8 cellular contexts compared by ENCODE assay signal in the genomic region with DNA sequence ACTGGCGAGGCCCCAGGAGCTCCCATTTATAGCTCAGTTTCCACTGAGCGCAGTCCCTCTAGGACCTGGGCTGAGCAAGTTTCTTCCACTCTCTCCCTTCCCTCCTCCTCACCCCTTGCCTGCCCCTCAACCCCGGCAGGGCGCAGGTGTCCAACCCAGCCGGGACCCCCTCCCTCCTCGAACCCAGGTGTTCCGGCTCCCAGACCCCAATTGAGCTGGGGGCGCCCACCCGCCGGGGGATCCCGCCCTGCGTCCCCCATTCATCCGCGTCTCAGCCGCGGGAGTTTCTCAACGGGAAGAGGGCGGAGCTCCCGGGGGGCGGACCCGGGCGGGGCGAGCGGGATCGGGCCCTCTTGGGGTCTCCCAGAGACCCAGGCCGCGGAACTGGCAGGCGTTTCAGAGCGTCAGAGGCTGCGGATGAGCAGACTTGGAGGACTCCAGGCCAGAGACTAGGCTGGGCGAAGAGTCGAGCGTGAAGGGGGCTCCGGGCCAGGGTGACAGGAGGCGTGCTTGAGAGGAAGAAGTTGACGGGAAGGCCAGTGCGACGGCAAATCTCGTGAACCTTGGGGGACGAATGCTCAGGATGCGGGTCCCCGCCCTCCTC. TPM values are rescaled to one million over a fixed set of nuclear protein-coding genes. Genes with fewer than 3 reads are reported as not detected.
DNase-seq lines count a peak whose midpoint lies in the region; ATAC-seq and TF ChIP-seq lines count a peak whose summit lies in the region.

A gene (plus strand): TSS at position 366 of the 604 bp plus-strand sequence. CDS start 209 bp downstream, at position 575.

- H3K27me3 Mint-ChIP-seq in IgD-negative memory B cell, result peaks cover 57% of the 10 kb centered on the region
- H3K27me3 Mint-ChIP-seq in activated T-cell treated with anti-CD3 and anti-CD28 coated beads, Interleukin-2, amount 50 U/mL, for 24 hours, result peaks cover 82% of the 10 kb centered on the region

- peak within 1 kb of the TSS in 1 of 3 donors; percentile 87 for H3K27ac Mint-ChIP-seq in IgD-negative memory B cell
- H3K27ac Mint-ChIP-seq in activated T-cell treated with anti-CD3 and anti-CD28 coated beads, Interleukin-2, amount 50 U/mL, for 24 hours, result no peak within 1 kb of the TSS

- H3K36me3 Mint-ChIP-seq in IgD-negative memory B cell, result peaks cover 2% of the 10 kb centered on the region
- H3K36me3 Mint-ChIP-seq in activated T-cell treated with anti-CD3 and anti-CD28 coated beads, Interleukin-2, amount 50 U/mL, for 24 hours (ENCODE audit: low read depth), result no peaks in the 10 kb centered on the region

- no peaks in the 10 kb centered on the region for H3K9me3 ChIP-seq in gastrocnemius medialis

- H3K27me3 ChIP-seq in gastrocnemius medialis, result peaks cover 61 to 81% (median 64%) of the 10 kb centered on the region in 3 donors

- intact Hi-C loops in head of caudate nucleus (cut with DNase I) (no loop called here), gastrocnemius medialis (cut with DNase I; ENCODE audit: low total_unique reads) (no loop called here)

- H3K9me3 Mint-ChIP-seq in IgD-negative memory B cell, result peaks cover 0 to 3% (median 0%) of the 10 kb centered on the region in 3 donors
- no peaks in the 10 kb centered on the region for H3K9me3 Mint-ChIP-seq in activated T-cell treated with anti-CD3 and anti-CD28 coated beads, Interleukin-2, amount 50 U/mL, for 24 hours

- TF ChIP-seq POLR2A in gastrocnemius medialis (IDR thresholded peaks at IDR 0.05), result no peak

- no peak within 1 kb of the TSS for H3K27ac ChIP-seq in gastrocnemius medialis

- H3K4me1 ChIP-seq in gastrocnemius medialis, result peaks cover 0 to 3% of the 10 kb centered on the region in 2 donors

- TF ChIP-seq CTCF in AG09309 (IDR thresholded peaks at IDR 0.05; ENCODE audit: control insufficient read depth, insufficient read depth, low read depth, low read length, missing control alignments), result no peak
- no peak for TF ChIP-seq CTCF in gastrocnemius medialis (IDR thresholded peaks at IDR 0.05 in 4 of 5, conservative IDR thresholded peaks at IDR 0.05 in 1 of 5)

- H3K4me3 ChIP-seq in AG09309 (ENCODE audit: control insufficient read depth, low read depth, low read length) (peak within 1 kb of the TSS; percentile 42), gastrocnemius medialis (peak within 1 kb of the TSS; percentile 28 to 54 (median 47))

- DNase-seq in AG09309 (ENCODE audit: low read depth), result no peak
- peak; percentile 72 for DNase-seq in activated T-cell treated with anti-CD3 and anti-CD28 coated beads, Interleukin-2, amount 50 U/mL, for 24 hours
- peak in 26 of 42 donors; percentile 24 to 68 (median 47) for DNase-seq in head of caudate nucleus
- DNase-seq in gastrocnemius medialis, result no peak
- no peak for DNase-seq in HuH-7.5 (ENCODE audit: low spot score)

- H3K36me3 ChIP-seq in gastrocnemius medialis, result no peaks in the 10 kb centered on the region

- ATAC-seq in gastrocnemius medialis (no peak), GM21825 (IDR thresholded peaks at IDR 0.05; ENCODE audit: unreplicated experiment) (no peak), HG03342 (IDR thresholded peaks at IDR 0.05; ENCODE audit: unreplicated experiment) (no peak)

- H3K4me1 Mint-ChIP-seq in IgD-negative memory B cell, result peaks cover 3 to 9% (median 4%) of the 10 kb centered on the region in 3 donors
- H3K4me1 Mint-ChIP-seq in activated T-cell treated with anti-CD3 and anti-CD28 coated beads, Interleukin-2, amount 50 U/mL, for 24 hours (ENCODE audit: low read depth), result peaks cover 15% of the 10 kb centered on the region

- peak within 1 kb of the TSS; percentile 73 to 90 (median 80) for H3K4me3 Mint-ChIP-seq in IgD-negative memory B cell
- H3K4me3 Mint-ChIP-seq in activated T-cell treated with anti-CD3 and anti-CD28 coated beads, Interleukin-2, amount 50 U/mL, for 24 hours, result peak within 1 kb of the TSS; percentile 74

- in situ Hi-C loops in gastrocnemius medialis (cut with MboI; ENCODE audit: low sequenced_read_pairs in 4 of 4), result no loop called here

RNA-seq across cellular contexts. Expression of the gene that starts here (rescaled TPM):
- polyA plus RNA-seq in IgD-negative memory B cell, result not detected
- not detected for total RNA-seq in gastrocnemius medialis

Comparison
In these comparisons a context has a peak if more than half of its experiments do, and no peak if none do; other contexts are left out.
1. DNase-seq: peak in activated T-cell treated with anti-CD3 and anti-CD28 coated beads, Interleukin-2, amount 50 U/mL, for 24 hours (single experiment) and head of caudate nucleus (26 of 42); none in AG09309 (single experiment), gastrocnemius medialis (0 of 2) and HuH-7.5 (single experiment).